15 cellular contexts compared by ENCODE assay signal in genomic region chr6:156599977-156600647, GRCh38.
DNase-seq lines count a peak whose midpoint lies in the region; ATAC-seq and TF ChIP-seq lines count a peak whose summit lies in the region.
"Had no signal": no experiment of that assay in that cellular context is flagged by ENCODE, and none has a peak within 500 bp of the region (broad histone marks: within the 10 kb centered on the region; RNA-seq: fewer than 3 reads in every experiment).

No MANE protein-coding gene starts in this region.

- no peak overlapping the region for H3K4me3 Mint-ChIP-seq in nephron

- H3K9ac ChIP-seq in subcutaneous abdominal adipose tissue (ENCODE audit: low read length in 5 of 5): peak overlapping the region in 1 of 5 donors; percentile 7

- H3K4me1 Mint-ChIP-seq in nephron: peaks cover 16% of the 10 kb centered on the region

- TF ChIP-seq CTCF in esophagus muscularis mucosa (IDR thresholded peaks at IDR 0.05): no peak
- TF ChIP-seq CTCF in nephron (IDR thresholded peaks at IDR 0.05; ENCODE audit: unreplicated experiment in 3 of 3): no peak
- no peak for TF ChIP-seq CTCF in WERI-Rb-1 (IDR thresholded peaks at IDR 0.05; ENCODE audit: low read depth, low read length)

- H3K27ac ChIP-seq in esophagus muscularis mucosa (replicated peaks in 1 of 4) (peak overlapping the region; percentile 46 to 76 (median 58)), subcutaneous abdominal adipose tissue (ENCODE audit: low read depth, low read length) (peak overlapping the region; percentile 21), WERI-Rb-1 (no peak overlapping the region)

- no peak for TF ChIP-seq EP300 in esophagus muscularis mucosa (IDR thresholded peaks at IDR 0.05)

- in situ Hi-C loops in G401 (cut with HindIII; ENCODE audit: low sequenced_read_pairs): no loop called here

- peaks cover 9% of the 10 kb centered on the region for H3K27me3 Mint-ChIP-seq in nephron (ENCODE audit: low read depth)

- 73% methylated on average over 6 of the region's 6 CpGs for WGBS in esophagus muscularis mucosa

- TF ChIP-seq POLR2A in esophagus muscularis mucosa (IDR thresholded peaks at IDR 0.05; ENCODE audit: low read depth): no peak

- intact Hi-C loops in esophagus muscularis mucosa (cut with DNase I): no loop called here

- H3K9me3 ChIP-seq in esophagus muscularis mucosa: peaks cover 0 to 4% (median 0%) of the 10 kb centered on the region in 4 donors
- no peaks in the 10 kb centered on the region for H3K9me3 ChIP-seq in subcutaneous abdominal adipose tissue (ENCODE audit: control insufficient read depth in 5 of 5, low read length in 5 of 5)
- peaks cover 4% of the 10 kb centered on the region for H3K9me3 ChIP-seq in WERI-Rb-1 (ENCODE audit: severe bottlenecking)

- H3K36me3 ChIP-seq in esophagus muscularis mucosa (no peaks in the 10 kb centered on the region), subcutaneous abdominal adipose tissue (ENCODE audit: control insufficient read depth in 5 of 5, insufficient read depth in 5 of 5, low read length in 5 of 5) (no peaks in the 10 kb centered on the region), WERI-Rb-1 (no peaks in the 10 kb centered on the region)

- H3K4me1 ChIP-seq in esophagus muscularis mucosa (peaks cover 0 to 14% (median 5%) of the 10 kb centered on the region in 4 donors), subcutaneous abdominal adipose tissue (ENCODE audit: control insufficient read depth in 5 of 5, insufficient read depth in 5 of 5, low read length in 5 of 5) (peaks cover 0 to 20% (median 10%) of the 10 kb centered on the region in 5 donors)

- no peak for ATAC-seq in HG02852 (IDR thresholded peaks at IDR 0.05; ENCODE audit: unreplicated experiment)
- ATAC-seq: activated naive CD4-positive, alpha-beta T cell treated with anti-CD3 and anti-CD28 coated beads, Interleukin-2, amount 50 U/mL, for 72 hours; PC-3; SK-N-SH treated with all-trans-retinoic acid at 6 μM for 48 hours had no signal

- H3K27me3 ChIP-seq in esophagus muscularis mucosa (no peaks in the 10 kb centered on the region), subcutaneous abdominal adipose tissue (ENCODE audit: control insufficient read depth in 5 of 5, insufficient read depth in 4 of 5, low read length in 5 of 5) (no peaks in the 10 kb centered on the region), WERI-Rb-1 (ENCODE audit: insufficient read depth, low read depth, severe bottlenecking) (no peaks in the 10 kb centered on the region)

- H3K4me3 ChIP-seq in esophagus muscularis mucosa: no peak overlapping the region
- no peak overlapping the region for H3K4me3 ChIP-seq in subcutaneous abdominal adipose tissue (ENCODE audit: low read depth in 1 of 5, low read length in 5 of 5)
- H3K4me3 ChIP-seq in WERI-Rb-1 (ENCODE audit: low read depth, low read length): no peak overlapping the region

- DNase-seq in G401 (ENCODE audit: low spot score) (peak; percentile 29), esophagus muscularis mucosa (ENCODE audit: extremely low spot score) (peak; percentile 86), NCI-H128 (lab: John Stamatoyannopoulos, UW; ENCODE audit: unreplicated experiment) (no peak), WERI-Rb-1 (no peak)
- no peak for DNase-seq in activated CD4-positive, alpha-beta T cell treated with anti-CD3 and anti-CD28 coated beads for 4 hours
- DNase-seq: activated T-cell treated with anti-CD3 and anti-CD28 coated beads, Interleukin-2, amount 50 U/mL, for 1 hour; DND-41; NCI-H2029; NCI-H524; PC-3 had no signal

- H3K27ac Mint-ChIP-seq in nephron: peak overlapping the region; percentile 1 to 78 (median 43)

- H3K9me3 Mint-ChIP-seq in nephron: peaks cover 6% of the 10 kb centered on the region

- H3K36me3 Mint-ChIP-seq in nephron (ENCODE audit: low read depth): no peaks in the 10 kb centered on the region
- H3K36me3 Mint-ChIP-seq: activated naive CD4-positive, alpha-beta T cell treated with anti-CD3 and anti-CD28 coated beads, Interleukin-2, amount 50 U/mL, for 72 hours had no signal

Comparison
In these comparisons a context has a peak if more than half of its experiments do, and no peak if none do; other contexts are left out.
1. DNase-seq: peak in G401 (single experiment) and esophagus muscularis mucosa (single experiment); none in activated CD4-positive, alpha-beta T cell treated with anti-CD3 and anti-CD28 coated beads for 4 hours (0 of 2), NCI-H128 (single experiment) and WERI-Rb-1 (single experiment).